In genomic region chr20:48455606-48456360, GRCh38 we compare ENCODE assay signal across 2 cellular contexts.
TF ChIP-seq lines count a peak whose summit lies in the region.

No MANE protein-coding gene starts in this region.

TF ChIP-seq in GM23338, 12 proteins besides CTCF, POLR2A, EP300 and RAD21 (continued from another document):
- TF ChIP-seq REST (IDR thresholded peaks at IDR 0.05; ENCODE audit: unreplicated experiment) (no peak), CREB1 (CRISPR knock-in tag; IDR thresholded peaks at IDR 0.05; ENCODE audit: low read depth) (no peak), EZH2phosphoT487 (IDR thresholded peaks at IDR 0.05; ENCODE audit: unreplicated experiment) (no peak)

TF ChIP-seq in H1, 55 proteins besides CTCF, POLR2A, EP300 and RAD21 (continued from another document):
- TF ChIP-seq SP4 (IDR thresholded peaks at IDR 0.05; ENCODE audit: low read length), result no peak
- TF ChIP-seq TCF12 (IDR thresholded peaks at IDR 0.05; ENCODE audit: low read depth, low read length), result no peak
- no peak for TF ChIP-seq BCL11A (IDR thresholded peaks at IDR 0.05; ENCODE audit: low read depth in 2 of 2, low read length in 2 of 2)
- no peak for TF ChIP-seq TAF1 (IDR thresholded peaks at IDR 0.05; ENCODE audit: low read depth, low read length)
- no peak for TF ChIP-seq ASH2L (IDR thresholded peaks at IDR 0.05; ENCODE audit: low read length)
- TF ChIP-seq HDAC6 (IDR thresholded peaks at IDR 0.05; ENCODE audit: low read depth, low read length), result no peak
- no peak for TF ChIP-seq ATF2 (IDR thresholded peaks at IDR 0.05; ENCODE audit: low read length)
- TF ChIP-seq SIRT6 (IDR thresholded peaks at IDR 0.05; ENCODE audit: low read length), result no peak
- no peak for TF ChIP-seq FOSL1 (IDR thresholded peaks at IDR 0.05; ENCODE audit: insufficient read depth, low read depth, low read length)
- no peak for TF ChIP-seq KDM1A (IDR thresholded peaks at IDR 0.05; ENCODE audit: borderline replicate concordance, low read length)
- no peak for TF ChIP-seq ZNF274 (IDR thresholded peaks at IDR 0.05; ENCODE audit: borderline replicate concordance, extremely low read depth, low read length)
